10 cellular contexts compared by ENCODE assay signal in the genomic region with DNA sequence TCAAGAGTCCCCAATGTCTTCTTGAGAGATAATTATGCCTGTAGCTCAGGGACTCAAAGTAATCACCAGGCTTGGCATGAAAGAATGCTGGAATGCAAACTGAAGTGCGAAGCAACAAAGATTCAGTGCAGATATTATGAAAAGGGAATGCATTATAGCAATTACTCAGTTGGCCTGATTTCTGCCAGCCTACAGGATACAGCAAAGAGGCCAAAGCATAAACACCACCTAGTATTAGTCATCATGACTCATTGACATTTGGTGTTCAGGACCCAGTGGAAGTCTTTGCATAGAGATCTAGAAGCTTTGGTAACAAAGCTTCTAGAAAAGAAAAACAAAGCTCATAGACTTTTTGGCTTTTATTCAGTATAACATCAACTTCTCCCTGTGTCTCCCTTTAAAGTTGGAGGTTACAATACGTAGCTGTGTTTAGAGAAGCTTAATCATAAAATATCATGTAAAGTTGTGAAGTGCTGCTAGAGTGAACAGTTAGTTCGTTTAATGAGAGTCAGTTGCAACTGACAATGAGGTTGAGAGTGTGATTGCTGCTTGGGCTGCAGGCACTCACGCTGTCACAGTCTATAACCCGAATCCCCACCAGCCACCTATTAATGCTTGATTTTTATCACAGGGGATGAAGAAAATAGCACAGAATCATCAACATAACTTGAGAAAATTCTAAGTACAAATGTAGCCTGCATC.
DNase-seq lines count a peak whose midpoint lies in the region; ATAC-seq and TF ChIP-seq lines count a peak whose summit lies in the region.
"Had no signal": no experiment of that assay in that cellular context is flagged by ENCODE, and none has a peak within 500 bp of the region (broad histone marks: within the 10 kb centered on the region; RNA-seq: fewer than 3 reads in every experiment).

No MANE protein-coding gene starts in this region.

- H3K27me3 ChIP-seq in A673 (replicated peaks; ENCODE audit: insufficient read depth, low read depth, low read length, poor library complexity) (no peaks in the 10 kb centered on the region), HCT116 (ENCODE audit: insufficient read depth, low read length) (no peaks in the 10 kb centered on the region), hepatocyte (no peaks in the 10 kb centered on the region)

- H2AFZ ChIP-seq in HCT116 (ENCODE audit: low read depth, low read length, poor library complexity, severe bottlenecking) (peak overlapping the region; percentile 74), hepatocyte (no peak overlapping the region)

- H3K4me2 ChIP-seq in HCT116 (ENCODE audit: low read length) = peak overlapping the region; percentile 59
- H3K4me2 ChIP-seq in hepatocyte = no peak overlapping the region

- H3K79me2 ChIP-seq in HCT116 (ENCODE audit: insufficient read depth, low read length) (no peaks in the 10 kb centered on the region), hepatocyte (no peaks in the 10 kb centered on the region)

- no peak for TF ChIP-seq CTCF in A673 (conservative IDR thresholded peaks at IDR 0.05; ENCODE audit: low read depth, low read length)
- TF ChIP-seq CTCF in HCT116 (IDR thresholded peaks at IDR 0.05 in 2 of 3, conservative IDR thresholded peaks at IDR 0.05 in 1 of 3; ENCODE audit: borderline replicate concordance in 1 of 3, insufficient read depth in 1 of 3, low read depth in 2 of 3, low read length in 2 of 3) = no peak
- no peak for TF ChIP-seq CTCF in hepatocyte (IDR thresholded peaks at IDR 0.05; ENCODE audit: poor library complexity)

- H4K20me1 ChIP-seq in HCT116 (ENCODE audit: insufficient read depth) (no peaks in the 10 kb centered on the region), hepatocyte (ENCODE audit: insufficient read depth, poor library complexity, severe bottlenecking) (no peaks in the 10 kb centered on the region)

- ATAC-seq in HCT116 (peak; percentile 94), GM19452 (IDR thresholded peaks at IDR 0.05; ENCODE audit: unreplicated experiment) (no peak)

- H3K27ac ChIP-seq in A673 (ENCODE audit: low read depth, low read length, poor library complexity, severe bottlenecking) (no peak overlapping the region), HCT116 (ENCODE audit: low read depth, low read length) (peak overlapping the region; percentile 61), hepatocyte (peak overlapping the region; percentile 33)
- H3K27ac ChIP-seq: dorsolateral prefrontal cortex had no signal

- H3K9me3 ChIP-seq in A673 (ENCODE audit: low read depth, low read length, poor library complexity, severe bottlenecking) = no peaks in the 10 kb centered on the region
- H3K9me3 ChIP-seq in HCT116 (ENCODE audit: control insufficient read depth in 1 of 2, insufficient read depth in 1 of 2, low read depth in 1 of 2, low read length in 2 of 2) = no peaks in the 10 kb centered on the region
- H3K9me3 ChIP-seq in hepatocyte (ENCODE audit: low read depth) = no peaks in the 10 kb centered on the region

- intact Hi-C loops in A673 (cut with micrococcal nuclease; ENCODE audit: unreplicated experiment) (no loop called here), HCT116 (cut with micrococcal nuclease) (no loop called here)

- RAD21 ChIA-PET in HCT116 (lab: Charles Lee; ENCODE audit: low non-redundant PET in 1 of 2, low total read pairs in 2 of 2, uncharacterized antibody in 2 of 2, unreplicated experiment in 2 of 2) = no interaction called here

- CTCF ChIA-PET in A673 (lab: Charles Lee) (no interaction called here), HCT116 (lab: Charles Lee) (no interaction called here)

- in situ Hi-C loops in G401 (cut with HindIII; ENCODE audit: low sequenced_read_pairs) = no loop called here

- 0 out of 2 replicates have a peak, but pooled peaks have one; percentile 8 for TF ChIP-seq RAD21 in HCT116 (IDR thresholded peaks at IDR 0.05; ENCODE audit: low read depth)

- H3K36me3 ChIP-seq in A673 (ENCODE audit: insufficient read depth, low read length, poor library complexity, severe bottlenecking) (no peaks in the 10 kb centered on the region), HCT116 (ENCODE audit: control insufficient read depth in 1 of 2, insufficient read depth in 2 of 2, low read length in 2 of 2) (no peaks in the 10 kb centered on the region), hepatocyte (replicated peaks; ENCODE audit: insufficient read depth, low read depth) (no peaks in the 10 kb centered on the region)

- no peaks in the 10 kb centered on the region for H3K4me1 ChIP-seq in A673 (ENCODE audit: insufficient read depth, low read length, poor library complexity, severe bottlenecking)
- peaks cover 23 to 25% of the 10 kb centered on the region in 2 experiments for H3K4me1 ChIP-seq in HCT116 (ENCODE audit: control insufficient read depth in 1 of 2, insufficient read depth in 2 of 2, low read length in 2 of 2)
- no peaks in the 10 kb centered on the region for H3K4me1 ChIP-seq in hepatocyte (ENCODE audit: insufficient read depth)

- BruUV-seq in A673 (replicated peaks; lab: Mats Ljungman, UMichigan) (no TSS peak), HCT116 (replicated peaks; lab: Mats Ljungman, UMichigan) (no TSS peak)

- TF ChIP-seq POLR2A in HCT116 (IDR thresholded peaks at IDR 0.05; ENCODE audit: borderline replicate concordance, extremely low read depth, insufficient read depth, insufficient read length) = no peak

- 53% methylated on average over 5 of the region's 5 CpGs for WGBS in hepatocyte (ENCODE audit: low lambda C conversion rate, missing lambda C conversion rate)

- POLR2A ChIA-PET in A673 (lab: Charles Lee; ENCODE audit: low non-redundant PET) (no interaction called here), HCT116 (lab: Charles Lee) (no interaction called here)

- H3K4me3 ChIP-seq in A673 (ENCODE audit: low read depth, low read length, poor library complexity, severe bottlenecking) (no peak overlapping the region), HCT116 (replicated peaks in 1 of 2; ENCODE audit: low read depth in 1 of 2, low read length in 2 of 2) (peak overlapping the region in 1 of 2 experiments; percentile 13; a peak in 2 of 4 replicates), hepatocyte (no peak overlapping the region)
- H3K4me3 ChIP-seq: dorsolateral prefrontal cortex had no signal

- H3K9ac ChIP-seq in HCT116 (ENCODE audit: low read length) = no peak overlapping the region

- H3K9me2 ChIP-seq in HCT116 (ENCODE audit: insufficient read depth) (no peaks in the 10 kb centered on the region; the same call in 1 of the 2 replicates), hepatocyte (replicated peaks; ENCODE audit: insufficient read depth) (no peaks in the 10 kb centered on the region)

- DNase-seq in A673 (ENCODE audit: low spot score) (peak; percentile 79), HCT116 (ENCODE audit: low read depth, low spot score) (peak; percentile 78), SW480 (ENCODE audit: low spot score) (peak; percentile 43), hepatocyte (ENCODE audit: low spot score) (peak; percentile 35), CD1c-positive myeloid dendritic cell (ENCODE audit: extremely low spot score) (no peak), G401 (ENCODE audit: low spot score) (no peak)
- no peak for DNase-seq in activated CD4-positive, alpha-beta T cell treated with anti-CD3 and anti-CD28 coated beads for 48 hours
- DNase-seq: activated CD4-positive, alpha-beta memory T cell treated with anti-CD3 and anti-CD28 coated beads, Interleukin-2, amount 10 ng/mL, durations not matched to agents 7 days and 5 days had no signal

TF ChIP-seq in HCT116, 20 proteins besides CTCF, POLR2A, EP300 and RAD21 (continues in another document):
- no peak for TF ChIP-seq EZH2 (IDR thresholded peaks at IDR 0.05)
- TF ChIP-seq YY1 (IDR thresholded peaks at IDR 0.05; ENCODE audit: extremely low read depth, insufficient replicate concordance, low read depth, low read length) = peak; percentile 10
- TF ChIP-seq ELF1 (IDR thresholded peaks at IDR 0.05; ENCODE audit: borderline replicate concordance, low read depth) = no peak
- TF ChIP-seq ZFX (IDR thresholded peaks at IDR 0.05) = no peak
- peak; percentile 98 for TF ChIP-seq FOSL1 (IDR thresholded peaks at IDR 0.05; ENCODE audit: low read depth)
- TF ChIP-seq TCF7L2 (IDR thresholded peaks at IDR 0.05; ENCODE audit: borderline replicate concordance, extremely low read depth, insufficient read depth, insufficient read length) = peak; percentile 63
- peak; percentile 50; the same call in 1 of the 2 replicates for TF ChIP-seq CBX3 (IDR thresholded peaks at IDR 0.05; ENCODE audit: low read depth)
- TF ChIP-seq POLR2AphosphoS5 (IDR thresholded peaks at IDR 0.05; ENCODE audit: low read depth, low read length) = peak; percentile 41; the same call in 1 of the 2 replicates
- peak; percentile 63 for TF ChIP-seq SRF (IDR thresholded peaks at IDR 0.05; ENCODE audit: low read depth)
- TF ChIP-seq, protein P1, sequence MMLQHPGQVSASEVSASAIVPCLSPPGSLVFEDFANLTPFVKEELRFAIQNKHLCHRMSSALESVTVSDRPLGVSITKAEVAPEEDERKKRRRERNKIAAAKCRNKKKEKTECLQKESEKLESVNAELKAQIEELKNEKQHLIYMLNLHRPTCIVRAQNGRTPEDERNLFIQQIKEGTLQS (IDR thresholded peaks at IDR 0.05) = 0 out of 2 replicates have a peak, but pooled peaks have one; percentile 10
- TF ChIP-seq, protein P2, sequence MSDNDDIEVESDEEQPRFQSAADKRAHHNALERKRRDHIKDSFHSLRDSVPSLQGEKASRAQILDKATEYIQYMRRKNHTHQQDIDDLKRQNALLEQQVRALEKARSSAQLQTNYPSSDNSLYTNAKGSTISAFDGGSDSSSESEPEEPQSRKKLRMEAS (IDR thresholded peaks at IDR 0.05) = peak; percentile 48; the same call in 1 of the 2 replicates
- TF ChIP-seq ZNF274 (IDR thresholded peaks at IDR 0.05; ENCODE audit: low read depth, low read length) = no peak
- peak; percentile 71 for TF ChIP-seq SP1 (IDR thresholded peaks at IDR 0.05; ENCODE audit: low read depth)
- no peak for TF ChIP-seq EZH2phosphoT487 (IDR thresholded peaks at IDR 0.05; ENCODE audit: borderline replicate concordance)
- no peak for TF ChIP-seq EGR1 (IDR thresholded peaks at IDR 0.05; ENCODE audit: low read depth)

Comparison
In these comparisons a context has a peak if more than half of its experiments do, and no peak if none do; other contexts are left out.
1. DNase-seq: peak in A673 (single experiment), HCT116 (single experiment), SW480 (single experiment) and hepatocyte (single experiment); none in CD1c-positive myeloid dendritic cell (single experiment), G401 (single experiment) and activated CD4-positive, alpha-beta T cell treated with anti-CD3 and anti-CD28 coated beads for 48 hours (single experiment).